In genomic region chr10:73886625-73887024, GRCh38 we compare ENCODE assay signal across 10 cellular contexts. TPM values are rescaled to one million over a fixed set of nuclear protein-coding genes. Genes with fewer than 3 reads are reported as not detected.
DNase-seq lines count a peak whose midpoint lies in the region; ATAC-seq and TF ChIP-seq lines count a peak whose summit lies in the region.
"Had no signal": no experiment of that assay in that cellular context is flagged by ENCODE, and none has a peak within 500 bp of the region (broad histone marks: within the 10 kb centered on the region; RNA-seq: fewer than 3 reads in every experiment).

No MANE protein-coding gene starts in this region.

- WGBS in esophagus muscularis mucosa = 0% methylated on average over 1 of the region's 1 CpG
- 38% methylated on average over 1 of the region's 1 CpG for WGBS in prostate gland

- POLR2A ChIA-PET in RWPE1 (lab: Yijun Ruan, JAX; ENCODE audit: low non-redundant PET) = interaction anchor here (0.6 to 2.9 kb wide), 6 partner anchors 26 to 359 kb away, joined by 3 to 28 read pairs (median 4); partner anchors contain the start of gene PLAU

- intact Hi-C loops in esophagus muscularis mucosa (cut with DNase I) (loop anchor here (1.0 to 10.0 kb wide), 3 partner anchors 55 to 348 kb away; no protein-coding TSS in a partner anchor), prostate gland (cut with DNase I) (loop anchor here (1.0 to 5.0 kb wide), 3 partner anchors 55 to 348 kb away; no protein-coding TSS in a partner anchor)

- no peak overlapping the region for H3K4me3 ChIP-seq in BLaER1
- no peak overlapping the region for H3K4me3 ChIP-seq in esophagus muscularis mucosa
- no peak overlapping the region for H3K4me3 ChIP-seq in prostate gland

- TF ChIP-seq EP300 in esophagus muscularis mucosa (IDR thresholded peaks at IDR 0.05) = no peak

- H3K9me3 ChIP-seq in BLaER1 (no peaks in the 10 kb centered on the region), esophagus muscularis mucosa (no peaks in the 10 kb centered on the region), prostate gland (no peaks in the 10 kb centered on the region)

- peak overlapping the region; percentile 15 for H3K4me2 ChIP-seq in BLaER1

- H3K27me3 ChIP-seq in BLaER1 (no peaks in the 10 kb centered on the region), esophagus muscularis mucosa (no peaks in the 10 kb centered on the region), prostate gland (replicated peaks; ENCODE audit: insufficient read depth) (no peaks in the 10 kb centered on the region)

- CTCF ChIA-PET in RWPE1 (lab: Yijun Ruan, JAX) = interaction anchor here (0.6 to 3.9 kb wide), 17 partner anchors 10 to 194 kb away, joined by 3 to 94 read pairs (median 5); partner anchors contain the start of gene PLAU

- H3K27ac ChIP-seq in BLaER1 = peak overlapping the region; percentile 28
- H3K27ac ChIP-seq in RWPE1 = peak overlapping the region; percentile 99
- peak overlapping the region; percentile 82 to 87 (median 85) for H3K27ac ChIP-seq in esophagus muscularis mucosa (replicated peaks in 1 of 4)
- peak overlapping the region; percentile 75 to 82 for H3K27ac ChIP-seq in prostate gland

- H4K20me1 ChIP-seq in BLaER1 = no peaks in the 10 kb centered on the region

- no peak overlapping the region for H3K9ac ChIP-seq in BLaER1

- H3K4me1 ChIP-seq in BLaER1 = peaks cover 52% of the 10 kb centered on the region
- H3K4me1 ChIP-seq in esophagus muscularis mucosa = peaks cover 32 to 35% (median 34%) of the 10 kb centered on the region in 4 donors
- peaks cover 29% of the 10 kb centered on the region for H3K4me1 ChIP-seq in prostate gland (replicated peaks)

- H3K36me3 ChIP-seq in BLaER1 (no peaks in the 10 kb centered on the region), esophagus muscularis mucosa (no peaks in the 10 kb centered on the region), prostate gland (no peaks in the 10 kb centered on the region)

- peak; percentile 18 for DNase-seq in RWPE1 (ENCODE audit: low spot score)
- DNase-seq in esophagus muscularis mucosa (ENCODE audit: extremely low spot score) = no peak
- DNase-seq in prostate gland (ENCODE audit: low spot score) = no peak
- no peak for DNase-seq in activated effector memory CD4-positive, alpha-beta T cell treated with anti-CD3 and anti-CD28 coated beads, Interleukin-2, amount 50 U/mL, for 16 hours
- DNase-seq in GM03348 (ENCODE audit: low spot score) = no peak
- no peak for DNase-seq in stimulated activated naive CD4-positive, alpha-beta T cell treated with Interleukin-2 at 50 U/mL for 16 hours (lab: John Stamatoyannopoulos, UW)
- DNase-seq: activated gamma-delta T cell had no signal

- TF ChIP-seq CTCF in RWPE1 (conservative IDR thresholded peaks at IDR 0.05; ENCODE audit: low read depth) (no peak), esophagus muscularis mucosa (IDR thresholded peaks at IDR 0.05) (no peak), prostate gland (IDR thresholded peaks at IDR 0.05) (no peak)

- no peak for TF ChIP-seq POLR2A in esophagus muscularis mucosa (IDR thresholded peaks at IDR 0.05; ENCODE audit: low read depth)
- no peak for TF ChIP-seq POLR2A in prostate gland (IDR thresholded peaks at IDR 0.05)

- no peak for ATAC-seq in GM19455 (IDR thresholded peaks at IDR 0.05; ENCODE audit: unreplicated experiment)

RNA-seq across cellular contexts. Expression of gene CAMK2G, which starts 12.3 kb away (rescaled TPM):
- total RNA-seq in esophagus muscularis mucosa (100 to 1,000 TPM in 3 of 4 donors, 10 to 100 TPM in 1; 96.4 to 201 (median 159) TPM), prostate gland (10 to 100 TPM; 41.9 to 47.8 TPM)

RNA-seq across cellular contexts. Expression of gene PLAU, which starts 24.3 kb away (rescaled TPM):
- total RNA-seq in esophagus muscularis mucosa = 10 to 100 TPM in 1 of 4 donors, 1 to 10 TPM in 3; 4.2 to 38.3 (median 6.9) TPM
- 10 to 100 TPM in 1 of 2 donors, 1 to 10 TPM in 1; 7.1 to 11.0 TPM for total RNA-seq in prostate gland
- total RNA-seq: CD4-positive, alpha-beta T cell had no signal

Comparison
In these comparisons a context has a peak if more than half of its experiments do, and no peak if none do; other contexts are left out.
1. H3K27ac ChIP-seq: peak in every context shown above with its lines; median percentile 99 in RWPE1; 85 in esophagus muscularis mucosa; 78 in prostate gland; 28 in BLaER1.